Comparison of ENCODE assay signal across 38 cellular contexts in the genomic region with DNA sequence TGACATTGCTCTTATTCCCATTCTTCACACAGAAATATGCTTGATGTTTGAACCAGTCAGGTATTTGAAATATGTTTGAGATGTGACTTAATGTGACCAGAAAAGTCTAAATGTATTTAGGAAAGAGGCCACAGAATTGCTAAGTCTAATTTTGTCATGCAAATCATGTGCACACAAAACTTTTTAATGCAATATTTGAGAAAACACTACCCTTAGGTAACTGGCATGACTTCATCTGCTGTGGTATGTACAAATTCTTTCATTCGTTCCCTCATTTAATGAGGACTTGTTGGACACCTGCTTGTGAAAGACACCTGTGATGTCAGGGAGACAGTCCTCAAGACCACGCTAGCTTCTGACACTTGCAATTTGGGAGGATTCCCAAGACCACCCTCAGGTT. TPM values are rescaled to one million over a fixed set of nuclear protein-coding genes. Genes with fewer than 3 reads are reported as not detected.
"Had no signal": no experiment of that assay in that cellular context is flagged by ENCODE, and none has a peak within 500 bp of the region (broad histone marks: within the 10 kb centered on the region; RNA-seq: fewer than 3 reads in every experiment).

No MANE protein-coding gene starts in this region.

- H3K4me3 ChIP-seq: MG63 had no signal

- H3K36me3 ChIP-seq: MG63 had no signal

- H3K9ac ChIP-seq: KMS-11 had no signal

- DNase-seq: Karpas-422, Kasumi-1, MG63, MM.1S, MV-4-11, NCI-H1048, NCI-H1092, NCI-H1092 treated with DMSO at 0.1 percent for 48 hours, NCI-H1105, NCI-H1105 treated with DMSO at 0.1 percent for 48 hours, NCI-H1417, NCI-H1417 treated with DMSO at 0.1 percent for 48 hours, NCI-H1436, NCI-H1436 treated with DMSO at 0.1 percent for 48 hours, NCI-H146, NCI-H1694, NCI-H1694 treated with DMSO at 0.1 percent for 48 hours, NCI-H187, NCI-H187 treated with DMSO at 0.1 percent for 48 hours, NCI-H1930, NCI-H2029, NCI-H2029 treated with DMSO at 0.1 percent for 48 hours, NCI-H2081, NCI-H2081 treated with DMSO at 0.1 percent for 48 hours, NCI-H2107, NCI-H2171, NCI-H2171 treated with DMSO at 0.1 percent for 48 hours, NCI-H2227 treated with DMSO at 0.1 percent for 48 hours, NCI-H226, NCI-H345, NCI-H446, NCI-H446 treated with DMSO at 0.1 percent for 48 hours, NCI-H510A had no signal

- H3K9me3 ChIP-seq: MG63 had no signal

- H3K27me3 ChIP-seq: MG63 had no signal

- H3K4me2 ChIP-seq: KMS-11 had no signal

- H3K27ac ChIP-seq: KMS-11 had no signal

RNA-seq across cellular contexts. Expression of gene SLC46A2, which starts 21.1 kb away (rescaled TPM):
- total RNA-seq: LHCN-M2, M059J, MCF 10A, NCI-H460 had no signal
